1 cellular context compared by ENCODE assay signal in the genomic region with DNA sequence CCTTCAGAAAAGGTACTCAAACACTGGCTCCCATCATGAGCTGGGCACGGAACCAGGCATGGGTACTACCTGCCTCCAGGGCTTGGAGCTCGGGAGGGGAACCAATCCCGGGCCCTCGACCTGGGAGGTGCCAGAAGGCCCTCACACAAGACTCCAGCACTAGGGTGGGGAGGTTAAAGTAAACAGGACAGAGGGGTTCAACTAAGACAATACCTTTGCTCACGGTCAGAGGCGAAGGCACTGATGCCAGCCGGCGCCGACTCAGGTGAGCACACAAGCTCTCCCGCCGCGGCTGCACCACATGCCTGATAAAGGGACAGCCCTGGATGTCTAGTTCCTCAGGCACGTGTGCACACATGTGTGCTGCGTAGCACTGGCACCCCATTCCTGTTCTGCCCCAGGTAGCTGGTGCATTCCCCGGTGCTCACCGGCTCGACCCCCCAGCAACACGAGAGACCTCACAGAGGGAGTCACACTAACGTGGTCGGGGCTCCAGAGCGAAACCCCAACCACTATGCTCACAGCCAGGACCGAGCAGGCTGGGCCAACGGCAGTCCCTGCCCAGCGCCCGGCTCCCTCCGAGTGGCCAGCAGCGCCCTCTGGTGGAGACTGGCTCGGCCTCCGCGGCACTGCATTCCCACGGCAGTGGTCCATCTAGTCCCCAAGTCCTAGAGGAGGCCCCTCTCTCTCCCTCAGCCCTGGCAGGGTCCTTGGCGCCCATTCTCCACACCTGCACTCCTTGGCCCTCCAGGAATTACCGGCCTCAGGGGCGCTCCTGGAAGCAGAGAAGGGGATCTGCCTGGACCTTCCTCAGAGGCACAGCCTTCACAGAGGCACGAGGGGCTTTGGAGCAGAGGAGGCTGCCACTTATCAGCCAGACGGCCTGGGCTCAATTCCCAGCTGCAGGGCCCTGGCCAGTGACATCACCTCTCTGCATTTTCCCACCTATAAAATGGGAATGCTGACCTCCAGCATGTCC.
TF ChIP-seq lines count a peak whose summit lies in the region.

No MANE protein-coding gene starts in this region.

TF ChIP-seq in H1, 55 proteins besides CTCF, POLR2A, EP300 and RAD21 (continued from another document):
- TF ChIP-seq ATF2 (IDR thresholded peaks at IDR 0.05; ENCODE audit: low read length) (0 out of 2 replicates have a peak, but pooled peaks have one; percentile 22), GABPA (IDR thresholded peaks at IDR 0.05; ENCODE audit: borderline replicate concordance, insufficient read depth, low read length) (peak; percentile 83; the same call in 1 of the 2 replicates), BACH1 (IDR thresholded peaks at IDR 0.05; ENCODE audit: low read length) (0 out of 2 replicates have a peak, but pooled peaks have one; percentile 23), TEAD4 (IDR thresholded peaks at IDR 0.05; ENCODE audit: low read depth, low read length) (peak; percentile 66; the same call in 1 of the 2 replicates)
- TF ChIP-seq, protein P1, sequence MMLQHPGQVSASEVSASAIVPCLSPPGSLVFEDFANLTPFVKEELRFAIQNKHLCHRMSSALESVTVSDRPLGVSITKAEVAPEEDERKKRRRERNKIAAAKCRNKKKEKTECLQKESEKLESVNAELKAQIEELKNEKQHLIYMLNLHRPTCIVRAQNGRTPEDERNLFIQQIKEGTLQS (IDR thresholded peaks at IDR 0.05; ENCODE audit: insufficient read depth, low read depth, low read length) = no peak
